In the genomic region with DNA sequence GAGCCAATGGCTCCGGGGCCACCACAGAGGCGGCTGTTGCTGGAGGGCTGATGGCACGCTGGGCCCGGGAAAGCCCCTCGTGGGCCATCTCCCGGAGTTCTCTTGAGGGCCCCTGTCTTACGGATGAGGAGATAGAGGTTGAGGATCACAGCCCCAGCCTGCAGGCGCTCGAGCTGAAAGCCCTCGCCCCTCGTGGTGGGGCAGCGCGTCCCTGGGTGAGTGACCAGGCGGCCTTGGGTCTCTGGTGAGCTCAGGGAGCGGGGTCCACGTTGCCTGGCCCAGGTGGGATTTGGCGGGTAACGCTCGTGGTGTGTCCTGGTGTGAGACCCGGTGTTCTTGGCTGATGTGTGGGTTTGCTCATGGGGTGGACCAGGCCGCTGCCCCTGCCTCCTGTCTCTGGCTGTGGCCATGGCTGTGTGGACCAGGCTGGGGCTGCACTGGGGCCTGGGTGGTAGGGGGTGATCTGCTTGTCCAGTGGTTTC, we compare ENCODE assay signal across 12 cellular contexts. TPM values are rescaled to one million over a fixed set of nuclear protein-coding genes. Genes with fewer than 3 reads are reported as not detected.
DNase-seq lines count a peak whose midpoint lies in the region; ATAC-seq and TF ChIP-seq lines count a peak whose summit lies in the region.
"Had no signal": no experiment of that assay in that cellular context is flagged by ENCODE, and none has a peak within 500 bp of the region (broad histone marks: within the 10 kb centered on the region; RNA-seq: fewer than 3 reads in every experiment).

No MANE protein-coding gene starts in this region.

- ATAC-seq in T-helper 17 cell (no peak), GM18873 (IDR thresholded peaks at IDR 0.05; ENCODE audit: low FRiP score, unreplicated experiment) (no peak)

- peaks cover 90% of the 10 kb centered on the region for H4K20me1 ChIP-seq in hepatocyte (ENCODE audit: insufficient read depth, poor library complexity, severe bottlenecking)

- no peak for TF ChIP-seq POLR2A in erythroblast (IDR thresholded peaks at IDR 0.05; ENCODE audit: low read length)

- peak overlapping the region; percentile 69 for H3K4me2 ChIP-seq in hepatocyte

- H2AFZ ChIP-seq in hepatocyte: no peak overlapping the region

- H3K27me3 Mint-ChIP-seq in T-helper 17 cell: no peaks in the 10 kb centered on the region

- peaks cover 54% of the 10 kb centered on the region for H3K4me1 ChIP-seq in hepatocyte (ENCODE audit: insufficient read depth)
- peaks cover 83 to 100% (median 95%) of the 10 kb centered on the region in 3 donors for H3K4me1 ChIP-seq in skeletal muscle tissue (ENCODE audit: control insufficient read depth in 3 of 3, insufficient read depth in 3 of 3, low read length in 3 of 3)

- H3K27me3 ChIP-seq in hepatocyte (no peaks in the 10 kb centered on the region), skeletal muscle tissue (ENCODE audit: control insufficient read depth in 3 of 3, insufficient read depth in 3 of 3, low read length in 3 of 3) (no peaks in the 10 kb centered on the region)

- H3K4me3 ChIP-seq in hepatocyte: no peak overlapping the region
- H3K4me3 ChIP-seq in skeletal muscle tissue (ENCODE audit: low read length in 3 of 3): peak overlapping the region in 1 of 3 donors; percentile 29

- H3K36me3 Mint-ChIP-seq in T-helper 17 cell (ENCODE audit: low read depth): peaks cover 3% of the 10 kb centered on the region

- peaks cover 92% of the 10 kb centered on the region for H3K79me2 ChIP-seq in hepatocyte

- no peak overlapping the region for H3K4me3 Mint-ChIP-seq in T-helper 17 cell
- H3K4me3 Mint-ChIP-seq: T-helper 2 cell treated with Interferon-gamma antibody and Interleukin-4, amounts not matched to agents 5 μg/mL and 100 μg/mL, for 36 hours had no signal

- no peak for TF ChIP-seq CTCF in C4-2B (conservative IDR thresholded peaks at IDR 0.05)
- TF ChIP-seq CTCF in hepatocyte (IDR thresholded peaks at IDR 0.05; ENCODE audit: poor library complexity): no peak

- no peak for DNase-seq in T-helper 17 cell
- no peak for DNase-seq in hepatocyte (ENCODE audit: low spot score)
- DNase-seq in erythroblast (lab: John Stamatoyannopoulos, UW): no peak
- DNase-seq in DMS 273 (lab: John Stamatoyannopoulos, UW; ENCODE audit: unreplicated experiment): no peak
- no peak for DNase-seq in OCI-M1 (lab: John Stamatoyannopoulos, UW)
- DNase-seq: activated CD4-positive, alpha-beta T cell treated with anti-CD3 and anti-CD28 coated beads, Interleukin-2, amount 50 U/mL, for 48 hours; left colon had no signal

- H3K4me1 Mint-ChIP-seq in T-helper 17 cell: peaks cover 14% of the 10 kb centered on the region

- H3K9me3 ChIP-seq in T-helper 17 cell (ENCODE audit: control insufficient read depth, low read length, poor library complexity, severe bottlenecking) (no peaks in the 10 kb centered on the region), hepatocyte (ENCODE audit: low read depth) (no peaks in the 10 kb centered on the region), skeletal muscle tissue (ENCODE audit: control insufficient read depth in 3 of 3, low read length in 3 of 3) (no peaks in the 10 kb centered on the region)

- H3K9ac ChIP-seq in skeletal muscle tissue (ENCODE audit: low read depth in 1 of 3, low read length in 3 of 3): peak overlapping the region in 2 of 3 donors; percentile 45 to 81

- H3K27ac Mint-ChIP-seq in T-helper 17 cell: peak overlapping the region; percentile 83
- H3K27ac Mint-ChIP-seq: activated T-helper 2 cell treated with anti-CD3 and anti-CD28 coated beads, Interferon-gamma antibody, Interleukin-2, Interleukin-4, amounts not matched to agents 10 μg/mL and 5 μg/mL and 100 μg/mL, durations not matched to agents 14 hours and 24 hours and 36 hours; T-helper 2 cell treated with Interferon-gamma antibody and Interleukin-4, amounts not matched to agents 5 μg/mL and 100 μg/mL, for 36 hours had no signal

- peak overlapping the region; percentile 96 for H3K27ac ChIP-seq in C4-2B
- H3K27ac ChIP-seq in hepatocyte: peak overlapping the region; percentile 96
- H3K27ac ChIP-seq in skeletal muscle tissue (ENCODE audit: low read depth, low read length): peak overlapping the region; percentile 72

- WGBS in hepatocyte (ENCODE audit: low lambda C conversion rate, missing lambda C conversion rate): 89% methylated on average over 21 of the region's 21 CpGs

- H3K36me3 ChIP-seq in hepatocyte (replicated peaks; ENCODE audit: insufficient read depth, low read depth): no peaks in the 10 kb centered on the region
- H3K36me3 ChIP-seq in skeletal muscle tissue (ENCODE audit: control insufficient read depth in 3 of 3, insufficient read depth in 3 of 3, low read length in 3 of 3): no peaks in the 10 kb centered on the region

- no peaks in the 10 kb centered on the region for H3K9me2 ChIP-seq in hepatocyte (replicated peaks; ENCODE audit: insufficient read depth)

RNA-seq across cellular contexts. Expression of gene RXRA, which starts 38.9 kb away (rescaled TPM):
- total RNA-seq in T-helper 17 cell (10 to 100 TPM in 1 of 2 donors, 1 to 10 TPM in 1; 7.5 to 10.6 TPM), hepatocyte (32.5 and 35.9 TPM in 2 replicates), skeletal muscle tissue (11.5 TPM)
- polyA plus RNA-seq in hepatocyte: 34.3 and 41.6 TPM in 2 replicates
